In the genomic region with DNA sequence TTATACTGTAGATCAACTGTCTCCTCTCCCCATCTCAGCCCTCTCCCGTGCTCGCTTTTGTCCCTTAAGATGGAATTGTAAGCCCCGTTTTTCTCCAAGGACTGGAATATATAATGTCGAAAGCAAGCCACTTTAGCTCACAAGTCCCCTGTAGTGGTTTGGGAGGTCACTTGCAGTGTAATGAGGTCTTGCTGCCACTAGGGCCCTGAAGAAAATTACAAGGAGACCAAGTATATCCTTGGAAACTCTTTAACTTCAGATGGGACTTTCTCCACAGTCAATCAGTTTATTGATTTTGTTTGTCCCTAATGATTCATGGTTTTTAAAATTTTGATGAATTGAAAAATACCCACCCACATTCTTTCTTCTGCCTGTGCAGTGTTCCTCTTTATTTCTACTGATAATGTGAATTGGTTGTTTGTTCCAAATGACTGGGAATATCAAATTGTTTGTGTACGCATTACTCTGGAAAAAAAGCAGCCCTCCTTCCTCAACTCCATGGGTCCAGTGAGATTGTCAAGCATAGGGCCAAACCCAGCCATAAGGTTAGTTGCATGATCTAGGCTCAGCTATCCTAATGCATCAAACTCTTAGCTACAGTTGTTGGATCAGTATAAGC, we compare ENCODE assay signal across 10 cellular contexts.
DNase-seq lines count a peak whose midpoint lies in the region; ATAC-seq and TF ChIP-seq lines count a peak whose summit lies in the region.
"Had no signal": no experiment of that assay in that cellular context is flagged by ENCODE, and none has a peak within 500 bp of the region (broad histone marks: within the 10 kb centered on the region; RNA-seq: fewer than 3 reads in every experiment).

No MANE protein-coding gene starts in this region.

- no peaks in the 10 kb centered on the region for H3K36me3 ChIP-seq in GM23248 (ENCODE audit: low read depth)
- H3K36me3 ChIP-seq: adrenal gland had no signal

- WGBS in GM23248 (ENCODE audit: low coverage in 1 of 2, low lambda C conversion rate in 2 of 2, missing lambda C conversion rate in 2 of 2), 2 experiments: 47 to 51% methylated on average over 5 of the region's 5 CpGs

- H3K4me1 ChIP-seq in GM23248 (ENCODE audit: insufficient read depth): no peaks in the 10 kb centered on the region
- H3K4me1 ChIP-seq: adrenal gland had no signal

- DNase-seq in KBM-7 (peak; percentile 10), endothelial cell (ENCODE audit: low spot score) (peak; percentile 9), foreskin melanocyte (no peak), GM23248 (no peak), Ammon's horn (ENCODE audit: low spot score) (no peak), NCI-H526 (lab: John Stamatoyannopoulos, UW) (no peak)
- DNase-seq: adrenal gland, T-helper 1 cell had no signal

- H3K27ac ChIP-seq in 22Rv1 (no peak overlapping the region), GM23248 (no peak overlapping the region)
- H3K27ac ChIP-seq: adrenal gland had no signal

- H3K9me3 Mint-ChIP-seq in endothelial cell (ENCODE audit: unreplicated experiment): no peaks in the 10 kb centered on the region

- no peak overlapping the region for H3K4me3 ChIP-seq in GM23248
- H3K4me3 ChIP-seq: adrenal gland had no signal

- no peak overlapping the region for H2AFZ ChIP-seq in GM23248

- H3K4me3 Mint-ChIP-seq in endothelial cell (ENCODE audit: unreplicated experiment): no peak overlapping the region

- H3K27me3 ChIP-seq in GM23248 (replicated peaks; ENCODE audit: insufficient read depth): no peaks in the 10 kb centered on the region
- H3K27me3 ChIP-seq: adrenal gland had no signal

- H3K9me3 ChIP-seq in GM23248 (ENCODE audit: low read depth): no peaks in the 10 kb centered on the region
- H3K9me3 ChIP-seq: adrenal gland had no signal

- no peak overlapping the region for H3K9ac ChIP-seq in GM23248

- no peaks in the 10 kb centered on the region for H3K36me3 Mint-ChIP-seq in endothelial cell (ENCODE audit: low read depth, unreplicated experiment)

- no peaks in the 10 kb centered on the region for H3K27me3 Mint-ChIP-seq in endothelial cell (ENCODE audit: unreplicated experiment)

- TF ChIP-seq CTCF in 22Rv1 (IDR thresholded peaks at IDR 0.05): peak; percentile 59
- TF ChIP-seq CTCF in endothelial cell (IDR thresholded peaks at IDR 0.05; ENCODE audit: unreplicated experiment): peak; percentile 74

- peak; percentile 71 for ATAC-seq in GM18909 (IDR thresholded peaks at IDR 0.05; ENCODE audit: poor library complexity, unreplicated experiment)

- no peaks in the 10 kb centered on the region for H3K9me2 ChIP-seq in GM23248 (ENCODE audit: insufficient read depth)

- no peaks in the 10 kb centered on the region for H3K4me1 Mint-ChIP-seq in endothelial cell (ENCODE audit: unreplicated experiment)

- H3F3A ChIP-seq in GM23248 (ENCODE audit: insufficient read depth): no peaks in the 10 kb centered on the region

- H4K20me1 ChIP-seq in GM23248 (ENCODE audit: insufficient read depth): no peaks in the 10 kb centered on the region

- H3K27ac Mint-ChIP-seq in endothelial cell (ENCODE audit: unreplicated experiment): no peak overlapping the region

- in situ Hi-C loops in KBM-7 (cut with MboI; ENCODE audit: low pct_unique_long_range_greater_than_20kb, low sequenced_read_pairs) (no loop called here), GM23248 (cut with MboI) (no loop called here)

- H3K4me2 ChIP-seq in GM23248 (ENCODE audit: unreplicated experiment): no peak overlapping the region

- no peaks in the 10 kb centered on the region for H3K79me2 ChIP-seq in GM23248 (ENCODE audit: insufficient read depth)

Comparison
In these comparisons a context has a peak if more than half of its experiments do, and no peak if none do; other contexts are left out.
1. DNase-seq: peak in KBM-7 (single experiment) and endothelial cell (single experiment); none in foreskin melanocyte (single experiment), GM23248 (single experiment), Ammon's horn (single experiment) and NCI-H526 (0 of 2).